8 cellular contexts compared by ENCODE assay signal in the genomic region with DNA sequence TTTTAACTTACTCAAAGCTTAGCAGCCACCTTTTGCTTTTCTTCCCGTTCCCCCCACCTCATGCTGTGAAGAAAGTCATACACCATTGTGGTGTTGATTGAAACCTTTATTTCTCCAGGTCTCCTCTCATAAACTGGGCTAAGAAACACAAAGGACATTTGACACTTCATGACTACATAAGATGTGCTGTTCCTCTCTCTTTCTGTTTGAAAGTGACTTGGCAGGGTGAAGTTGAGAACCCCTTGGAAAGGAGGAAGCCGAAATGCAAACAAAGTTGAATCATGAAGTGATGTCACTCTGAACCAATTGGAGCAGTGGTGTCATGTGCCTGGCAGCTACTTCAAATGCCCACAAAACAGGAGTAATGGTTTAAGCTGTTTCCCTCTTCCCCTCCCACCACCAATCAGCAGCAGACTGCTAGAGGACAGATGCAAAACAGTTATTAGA.
DNase-seq lines count a peak whose midpoint lies in the region; ATAC-seq, FAIRE-seq and TF ChIP-seq lines count a peak whose summit lies in the region.

No MANE protein-coding gene starts in this region.

- H3K9ac ChIP-seq in HUES6 (ENCODE audit: low read length) (peak overlapping the region; percentile 54), HepG2 (ENCODE audit: insufficient read depth, low read depth, low read length) (no peak overlapping the region)

- H3K9me3 Mint-ChIP-seq in WTC11 = no peaks in the 10 kb centered on the region
- peaks cover 12% of the 10 kb centered on the region for H3K9me3 Mint-ChIP-seq in glutamatergic neuron (ENCODE audit: unreplicated experiment)

- H3K36me3 Mint-ChIP-seq in WTC11 (no peaks in the 10 kb centered on the region), T-helper 17 cell (ENCODE audit: low read depth) (peaks cover 3% of the 10 kb centered on the region), glutamatergic neuron (ENCODE audit: unreplicated experiment) (no peaks in the 10 kb centered on the region)

- H3K27ac Mint-ChIP-seq in WTC11 (peak overlapping the region; percentile 98), T-helper 17 cell (no peak overlapping the region), glutamatergic neuron (ENCODE audit: unreplicated experiment) (no peak overlapping the region)

- no TSS peak for BruUV-seq in HepG2 (replicated peaks; lab: Mats Ljungman, UMichigan)

- ATAC-seq in WTC11 (peak; percentile 87), HepG2 (no peak), T-helper 17 cell (no peak)

- TF ChIP-seq POLR2A in HepG2 (IDR thresholded peaks at IDR 0.05; ENCODE audit: insufficient read depth in 1 of 2, low read depth in 2 of 2, low read length in 2 of 2) = no peak

- H3K4me2 ChIP-seq in HepG2 (ENCODE audit: low read depth, low read length) = no peak overlapping the region

- intact Hi-C loops in HepG2 (cut with micrococcal nuclease; ENCODE audit: unreplicated experiment) = no loop called here

- in situ Hi-C loops in HepG2 (cut with HindIII; ENCODE audit: extremely low pct_ligation_motif_present, low pct_unique_long_range_greater_than_20kb) = no loop called here

- no peak overlapping the region for H2AFZ ChIP-seq in HepG2 (ENCODE audit: low read length)

- peak overlapping the region; percentile 46 for H3K4me3 Mint-ChIP-seq in WTC11
- H3K4me3 Mint-ChIP-seq in T-helper 17 cell = no peak overlapping the region
- no peak overlapping the region for H3K4me3 Mint-ChIP-seq in glutamatergic neuron (ENCODE audit: unreplicated experiment)

- TF ChIP-seq EP300 in HepG2 (IDR thresholded peaks at IDR 0.05; ENCODE audit: low read depth in 2 of 2, low read length in 2 of 2) (no peak), HepG2 (CRISPR knock-in tag; IDR thresholded peaks at IDR 0.05; ENCODE audit: borderline replicate concordance) (no peak)

- POLR2A ChIA-PET in WTC11 (lab: Charles Lee) (interaction anchor here (0.5 to 1.5 kb wide), 4 partner anchors 121 to 171 kb away, joined by 3 to 5 read pairs (median 4); no protein-coding TSS in a partner anchor), HepG2 (lab: Yijun Ruan, JAX) (no interaction called here)

- no peaks in the 10 kb centered on the region for H3K36me3 ChIP-seq in HUES6 (ENCODE audit: control insufficient read depth, insufficient read depth, low read length)
- peaks cover 1 to 5% of the 10 kb centered on the region in 2 experiments; a peak in 3 of 5 replicates for H3K36me3 ChIP-seq in HepG2 (replicated peaks in 1 of 2; ENCODE audit: control insufficient read depth in 1 of 2, insufficient read depth in 2 of 2, low read length in 2 of 2)

- 97% methylated on average over 2 of the region's 2 CpGs for WGBS in HepG2 (ENCODE audit: low lambda C conversion rate)

- H3K27ac ChIP-seq in HUES6 (ENCODE audit: low read depth, low read length) (peak overlapping the region; percentile 89), HepG2 (ENCODE audit: extremely low read length, insufficient read depth, low read length) (no peak overlapping the region)

- peak overlapping the region; percentile 5; the same call in 1 of the 2 replicates for H3K4me3 ChIP-seq in HUES6 (ENCODE audit: low read depth, low read length)
- no peak overlapping the region for H3K4me3 ChIP-seq in HepG2 (replicated peaks in 1 of 3; ENCODE audit: insufficient read depth in 1 of 3, low read depth in 2 of 3, low read length in 3 of 3)

- H3K27me3 ChIP-seq in HUES6 (ENCODE audit: control insufficient read depth, insufficient read depth, low read length) (no peaks in the 10 kb centered on the region), HepG2 (ENCODE audit: control insufficient read depth in 1 of 2, insufficient read depth in 2 of 2, low read length in 2 of 2) (no peaks in the 10 kb centered on the region)

- FAIRE-seq in HepG2 (lab: Jason Lieb, UNC) = no peak

- no peaks in the 10 kb centered on the region for H3K27me3 Mint-ChIP-seq in WTC11 (ENCODE audit: low read depth)
- no peaks in the 10 kb centered on the region for H3K27me3 Mint-ChIP-seq in T-helper 17 cell
- H3K27me3 Mint-ChIP-seq in glutamatergic neuron (ENCODE audit: unreplicated experiment) = peaks cover 4% of the 10 kb centered on the region

- peaks cover 16% of the 10 kb centered on the region for H4K20me1 ChIP-seq in HepG2 (ENCODE audit: insufficient read depth, low read length)

- peak; percentile 79 for DNase-seq in AG08396 (ENCODE audit: low spot score)
- peak; percentile 20 for DNase-seq in WTC11 (ENCODE audit: low spot score)
- DNase-seq in HepG2 (ENCODE audit: low spot score) = no peak
- DNase-seq in NCI-H446 (lab: John Stamatoyannopoulos, UW) = no peak
- no peak for DNase-seq in T-helper 17 cell
- DNase-seq in glutamatergic neuron = no peak
- DNase-seq in stimulated activated naive CD4-positive, alpha-beta T cell (lab: John Stamatoyannopoulos, UW) = no peak

- H3K4me1 ChIP-seq in HUES6 (ENCODE audit: control insufficient read depth, insufficient read depth, low read length) (peaks cover 59% of the 10 kb centered on the region), HepG2 (ENCODE audit: insufficient read depth, low read length) (peaks cover 14% of the 10 kb centered on the region)

- TF ChIP-seq CTCF in WTC11 (IDR thresholded peaks at IDR 0.05) = no peak
- TF ChIP-seq CTCF in HepG2 (CRISPR knock-in tag; IDR thresholded peaks at IDR 0.05) = no peak
- no peak for TF ChIP-seq CTCF in glutamatergic neuron (IDR thresholded peaks at IDR 0.05; ENCODE audit: partially characterized antibody, unreplicated experiment)

- peaks cover 18% of the 10 kb centered on the region for H3K79me2 ChIP-seq in HepG2 (ENCODE audit: insufficient read depth, low read length)

- CTCF ChIA-PET in WTC11 (lab: Charles Lee) (interaction anchor here (0.9 to 1.3 kb wide), 2 partner anchors 28 to 175 kb away, joined by 4 to 9 read pairs; no protein-coding TSS in a partner anchor), HepG2 (lab: Yijun Ruan, JAX; ENCODE audit: low intra/inter-chr PET ratio, low total read pairs) (no interaction called here)

- H3K4me1 Mint-ChIP-seq in WTC11 (peaks cover 92% of the 10 kb centered on the region), T-helper 17 cell (peaks cover 2% of the 10 kb centered on the region), glutamatergic neuron (ENCODE audit: low read depth, unreplicated experiment) (peaks cover 22% of the 10 kb centered on the region)

- H3K9me3 ChIP-seq in HUES6 (ENCODE audit: control insufficient read depth, insufficient read depth, low read depth, low read length) (peaks cover 5% of the 10 kb centered on the region; the same call in 1 of the 2 replicates), HepG2 (ENCODE audit: low read length) (no peaks in the 10 kb centered on the region; the same call in 1 of the 2 replicates), T-helper 17 cell (ENCODE audit: control insufficient read depth, low read length, poor library complexity, severe bottlenecking) (peaks cover 4% of the 10 kb centered on the region)

- no peak for TF ChIP-seq RAD21 in HepG2 (CRISPR knock-in tag; IDR thresholded peaks at IDR 0.05)

TF ChIP-seq in WTC11, 78 proteins besides CTCF, POLR2A, EP300 and RAD21 (continues in another document):
- peak; percentile 49; the same call in 1 of the 2 replicates for TF ChIP-seq NFYB (CRISPR knock-in tag; conservative IDR thresholded peaks at IDR 0.05; ENCODE audit: low read depth)
- peak; percentile 46; the same call in 1 of the 2 replicates for TF ChIP-seq MAX (CRISPR knock-in tag; IDR thresholded peaks at IDR 0.05)
- peak; percentile 78 for TF ChIP-seq USF2 (CRISPR knock-in tag; IDR thresholded peaks at IDR 0.05)
- TF ChIP-seq ZNF317 (CRISPR knock-in tag; IDR thresholded peaks at IDR 0.05; ENCODE audit: borderline replicate concordance, low read depth) = no peak
- TF ChIP-seq ESRRA (CRISPR knock-in tag; IDR thresholded peaks at IDR 0.05; ENCODE audit: borderline replicate concordance) = no peak
- TF ChIP-seq PRRX2 (CRISPR knock-in tag; IDR thresholded peaks at IDR 0.05) = no peak
- no peak for TF ChIP-seq JUN (CRISPR knock-in tag; IDR thresholded peaks at IDR 0.05)
- TF ChIP-seq TEAD1 (CRISPR knock-in tag; IDR thresholded peaks at IDR 0.05) = 0 out of 2 replicates have a peak, but pooled peaks have one; percentile 40

TF ChIP-seq in HepG2, 621 proteins besides CTCF, POLR2A, EP300 and RAD21:
- TF ChIP-seq ZNF709 (CRISPR knock-in tag; IDR thresholded peaks at IDR 0.05) (no peak), HOMEZ (CRISPR knock-in tag; IDR thresholded peaks at IDR 0.05; ENCODE audit: low read depth) (peak; percentile 65; the same call in 1 of the 2 replicates), TCF12 (IDR thresholded peaks at IDR 0.05) (no peak), TCF12 (CRISPR knock-in tag; IDR thresholded peaks at IDR 0.05) (no peak), GATA4 (IDR thresholded peaks at IDR 0.05; ENCODE audit: borderline replicate concordance, low read depth) (no peak), ZIK1 (CRISPR knock-in tag; IDR thresholded peaks at IDR 0.05; ENCODE audit: borderline replicate concordance, low read depth) (no peak), SRF (IDR thresholded peaks at IDR 0.05; ENCODE audit: low read depth, low read length) (no peak)
- TF ChIP-seq, protein P1, sequence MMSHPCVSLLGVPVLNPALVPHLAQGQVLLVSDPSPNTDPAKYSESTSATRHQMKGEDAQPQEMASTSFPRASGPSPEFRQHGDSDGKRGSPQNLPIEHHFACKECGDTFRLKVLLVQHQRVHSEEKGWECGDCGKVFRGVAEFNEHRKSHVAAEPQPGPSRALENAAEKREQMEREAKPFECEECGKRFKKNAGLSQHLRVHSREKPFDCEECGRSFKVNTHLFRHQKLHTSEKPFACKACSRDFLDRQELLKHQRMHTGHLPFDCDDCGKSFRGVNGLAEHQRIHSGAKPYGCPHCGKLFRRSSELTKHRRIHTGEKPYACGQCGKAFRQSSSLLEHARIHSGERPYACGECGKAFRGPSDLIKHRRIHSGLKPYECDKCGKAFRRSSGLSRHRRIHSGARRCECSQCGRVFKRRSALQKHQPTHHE (CRISPR knock-in tag; IDR thresholded peaks at IDR 0.05; ENCODE audit: borderline replicate concordance) = no peak

Comparison
In these comparisons a context has a peak if more than half of its experiments do, and no peak if none do; other contexts are left out.
1. DNase-seq: peak in AG08396 (single experiment) and WTC11 (single experiment); none in HepG2 (single experiment), NCI-H446 (0 of 2), T-helper 17 cell (0 of 3), glutamatergic neuron (single experiment) and stimulated activated naive CD4-positive, alpha-beta T cell (0 of 6).